In genomic region chr16:56425439-56425832, GRCh38 we compare ENCODE assay signal across 8 cellular contexts. TPM values are rescaled to one million over a fixed set of nuclear protein-coding genes. Genes with fewer than 3 reads are reported as not detected.
DNase-seq lines count a peak whose midpoint lies in the region; ATAC-seq, FAIRE-seq and TF ChIP-seq lines count a peak whose summit lies in the region.

Gene AMFR (minus strand): TSS chr16:56425545. CDS start chr16:56425327, 218 bp downstream.

- peak within 1 kb of the TSS in 3 of 4 experiments; percentile 35 to 59 (median 56); a peak in 5 of 7 replicates for H3K9ac ChIP-seq in H1 (replicated peaks in 1 of 4; ENCODE audit: extremely low read depth in 1 of 4, low read depth in 3 of 4, low read length in 3 of 4)
- peak within 1 kb of the TSS; percentile 91 for H3K9ac ChIP-seq in mesenchymal stem cell (ENCODE audit: low read length)

- peak within 1 kb of the TSS; percentile 78 for H3K27ac Mint-ChIP-seq in activated CD8-positive, alpha-beta T cell treated with anti-CD3 and anti-CD28 coated beads, Interleukin-2, amount 10 ng/mL, durations not matched to agents 7 days and 5 days

- POLR2A ChIA-PET in activated CD8-positive, alpha-beta T cell treated with anti-CD3 and anti-CD28 coated beads, Interleukin-2, amount 10 ng/mL, durations not matched to agents 7 days and 5 days (lab: Charles Lee) = interaction anchor here (1.0 to 1.4 kb wide), 2 partner anchors 26 kb away, joined by 3 to 5 read pairs; partner anchors contain the start of genes NUDT21 and OGFOD1
- POLR2A ChIA-PET in H1 (lab: Charles Lee; ENCODE audit: partially characterized antibody) = no interaction called here

- H3K27me3 Mint-ChIP-seq in activated CD8-positive, alpha-beta T cell treated with anti-CD3 and anti-CD28 coated beads, Interleukin-2, amount 10 ng/mL, durations not matched to agents 7 days and 5 days (ENCODE audit: low read depth) = no peaks in the 10 kb centered on the region

- 5% methylated on average over 7 of the region's 57 CpGs; no CpG with 5 or more reads in 1 of the 2 experiments for WGBS in H1 (ENCODE audit: extremely low coverage in 1 of 2, insufficient coverage in 1 of 2, insufficient read length in 1 of 2, insufficient replicate concordance in 2 of 2, low coverage in 1 of 2, low lambda C conversion rate in 2 of 2, missing lambda C conversion rate in 1 of 2), 2 experiments
- under 1% methylated on average over 38 of the region's 57 CpGs for WGBS in mesenchymal stem cell

- H3K36me3 Mint-ChIP-seq in activated CD8-positive, alpha-beta T cell treated with anti-CD3 and anti-CD28 coated beads, Interleukin-2, amount 10 ng/mL, durations not matched to agents 7 days and 5 days (ENCODE audit: low read depth) = peaks cover 8% of the 10 kb centered on the region

- TF ChIP-seq POLR2A in GM18505 (IDR thresholded peaks at IDR 0.05; ENCODE audit: borderline replicate concordance, extremely low read depth, insufficient read depth, insufficient read length) (peak; percentile 57), H1 (IDR thresholded peaks at IDR 0.05; ENCODE audit: control extremely low read depth in 1 of 2, low read depth in 2 of 2, low read length in 2 of 2) (no peak)

- H2AK5ac ChIP-seq in H1 (ENCODE audit: low read depth, low read length) (no peak within 1 kb of the TSS), mesenchymal stem cell (ENCODE audit: low read length, severe bottlenecking) (no peak within 1 kb of the TSS)

- H4K5ac ChIP-seq in H1 (ENCODE audit: insufficient read length, low read depth, low read length) = no peak within 1 kb of the TSS

- TF ChIP-seq RAD21 in H1 (IDR thresholded peaks at IDR 0.05 in 1 of 2, conservative IDR thresholded peaks at IDR 0.05 in 1 of 2; ENCODE audit: low read depth in 2 of 2, low read length in 2 of 2) = peak in 1 of 2 experiments; percentile 24; a peak in 2 of 4 replicates

- H3K4me1 ChIP-seq in H1 (replicated peaks in 1 of 4; ENCODE audit: control insufficient read depth in 3 of 4, insufficient read depth in 4 of 4, low read length in 3 of 4) (peaks cover 0 to 12% (median 7%) of the 10 kb centered on the region in 4 experiments; a peak in 6 of 7 replicates), mesenchymal stem cell (ENCODE audit: control insufficient read depth, insufficient read depth, low read depth, low read length) (peaks cover 8% of the 10 kb centered on the region)

- H3K4me2 ChIP-seq in H1 (ENCODE audit: insufficient read depth in 1 of 2, low read depth in 2 of 2, low read length in 2 of 2) = peak within 1 kb of the TSS; percentile 79 to 85
- peak within 1 kb of the TSS; percentile 86 for H3K4me2 ChIP-seq in mesenchymal stem cell (ENCODE audit: low read length, poor library complexity, severe bottlenecking)

- H3K27ac ChIP-seq in H1 (ENCODE audit: low read depth, low read length) (no peak within 1 kb of the TSS), mesenchymal stem cell (ENCODE audit: low read length, poor library complexity, severe bottlenecking) (no peak within 1 kb of the TSS)

- H2BK20ac ChIP-seq in H1 (ENCODE audit: low read length) = no peak within 1 kb of the TSS

- H3K79me2 ChIP-seq in H1 (ENCODE audit: control insufficient read depth in 1 of 2, insufficient read depth in 2 of 2, low read length in 2 of 2) = peaks cover 0 to 21% of the 10 kb centered on the region in 2 experiments; a peak in 1 of 4 replicates

- H4K20me1 ChIP-seq in H1 (replicated peaks in 1 of 2; ENCODE audit: control insufficient read depth in 1 of 2, insufficient read depth in 2 of 2, low read length in 2 of 2) = peaks cover 2 to 11% of the 10 kb centered on the region in 2 experiments

- H4K91ac ChIP-seq in H1 (replicated peaks; ENCODE audit: insufficient read length, low read length) = no peak within 1 kb of the TSS
- peak within 1 kb of the TSS; percentile 72 for H4K91ac ChIP-seq in mesenchymal stem cell (ENCODE audit: low read length)

- no peak within 1 kb of the TSS for H3K14ac ChIP-seq in H1 (ENCODE audit: insufficient read length)
- H3K14ac ChIP-seq in mesenchymal stem cell (ENCODE audit: low read length in 2 of 2) = peak within 1 kb of the TSS; percentile 83 to 92

- H3K4ac ChIP-seq in H1 (replicated peaks; ENCODE audit: insufficient read length, low read depth, low read length) = no peak within 1 kb of the TSS
- H3K4ac ChIP-seq in mesenchymal stem cell (ENCODE audit: low read depth in 1 of 2, low read length in 2 of 2) = peak within 1 kb of the TSS; percentile 87 to 88

- peak within 1 kb of the TSS; percentile 91 for H3K4me3 Mint-ChIP-seq in activated CD8-positive, alpha-beta T cell treated with anti-CD3 and anti-CD28 coated beads, Interleukin-2, amount 10 ng/mL, durations not matched to agents 7 days and 5 days

- no peak within 1 kb of the TSS for H2AFZ ChIP-seq in H1 (ENCODE audit: low read length)
- H2AFZ ChIP-seq in mesenchymal stem cell (ENCODE audit: low read depth, low read length) = peak within 1 kb of the TSS; percentile 90

- H3K36me3 ChIP-seq in H1 (ENCODE audit: control insufficient read depth in 2 of 4, insufficient read depth in 4 of 4, low read length in 3 of 4) (peaks cover 0 to under 1% (median 0%) of the 10 kb centered on the region in 4 experiments; a peak in 1 of 8 replicates), mesenchymal stem cell (ENCODE audit: control insufficient read depth in 1 of 2, insufficient read depth in 2 of 2, low read depth in 1 of 2, low read length in 2 of 2) (peaks cover 2 to 12% of the 10 kb centered on the region in 2 experiments)

- H2BK120ac ChIP-seq in H1 (replicated peaks; ENCODE audit: low read depth, low read length) = no peak within 1 kb of the TSS
- peak within 1 kb of the TSS; percentile 85 for H2BK120ac ChIP-seq in mesenchymal stem cell (ENCODE audit: low read depth, low read length)

- H3K9me3 ChIP-seq in H1 (ENCODE audit: insufficient read depth in 2 of 2, low read depth in 1 of 2, low read length in 1 of 2) = no peaks in the 10 kb centered on the region
- H3K9me3 ChIP-seq in mesenchymal stem cell (ENCODE audit: control insufficient read depth, low read length) = no peaks in the 10 kb centered on the region

- H3K79me1 ChIP-seq in H1 (ENCODE audit: low read depth, low read length) (no peaks in the 10 kb centered on the region), mesenchymal stem cell (replicated peaks; ENCODE audit: low read length, poor library complexity, severe bottlenecking) (peaks cover 6% of the 10 kb centered on the region)

- no peak for TF ChIP-seq EP300 in H1 (IDR thresholded peaks at IDR 0.05; ENCODE audit: borderline replicate concordance in 1 of 2, low read depth in 2 of 2, low read length in 2 of 2)

- peak within 1 kb of the TSS; percentile 80; the same call in 1 of the 2 replicates for H3K18ac ChIP-seq in H1 (ENCODE audit: extremely low read depth, low read length)
- peak within 1 kb of the TSS; percentile 96 to 97 for H3K18ac ChIP-seq in mesenchymal stem cell (ENCODE audit: low read depth in 1 of 2, low read length in 2 of 2)

- TF ChIP-seq CTCF in H1 (IDR thresholded peaks at IDR 0.05; ENCODE audit: control extremely low read depth in 1 of 3, insufficient read depth in 1 of 3, low read depth in 1 of 3, low read length in 3 of 3) = peak; percentile 42 to 75 (median 42)

- H3K27me3 ChIP-seq in H1 (replicated peaks in 1 of 4; ENCODE audit: control insufficient read depth in 3 of 4, extremely low read depth in 1 of 4, insufficient read depth in 3 of 4, low read length in 3 of 4) (peaks cover 0 to 6% (median 3%) of the 10 kb centered on the region in 4 experiments; a peak in 3 of 7 replicates), mesenchymal stem cell (ENCODE audit: control insufficient read depth in 1 of 2, insufficient read depth in 1 of 2, low read length in 2 of 2) (no peaks in the 10 kb centered on the region)

- peaks cover 9% of the 10 kb centered on the region; the same call in 1 of the 2 replicates for H3K23me2 ChIP-seq in H1 (ENCODE audit: low read depth, low read length)

- CTCF ChIA-PET in activated CD8-positive, alpha-beta T cell treated with anti-CD3 and anti-CD28 coated beads, Interleukin-2, amount 10 ng/mL, durations not matched to agents 7 days and 5 days (lab: Charles Lee) = interaction anchor here (2.0 kb wide), 1 partner anchor 11 kb away, joined by 5 read pairs; no protein-coding TSS in a partner anchor
- CTCF ChIA-PET in H1 (lab: Charles Lee; ENCODE audit: partially characterized antibody) = no interaction called here

- ATAC-seq in GM18505 (IDR thresholded peaks at IDR 0.05; ENCODE audit: unreplicated experiment) = peak; percentile 83
- peak; percentile 76 for ATAC-seq in HG02970 (IDR thresholded peaks at IDR 0.05; ENCODE audit: low FRiP score, unreplicated experiment)
- ATAC-seq in activated CD8-positive, alpha-beta T cell treated with anti-CD3 and anti-CD28 coated beads, Interleukin-2, amount 10 ng/mL, durations not matched to agents 7 days and 5 days = peak; percentile 99

- no peaks in the 10 kb centered on the region for H3K9me3 Mint-ChIP-seq in activated CD8-positive, alpha-beta T cell treated with anti-CD3 and anti-CD28 coated beads, Interleukin-2, amount 10 ng/mL, durations not matched to agents 7 days and 5 days (ENCODE audit: insufficient read depth)

- H2BK15ac ChIP-seq in H1 (ENCODE audit: low read length) (no peak within 1 kb of the TSS), mesenchymal stem cell (ENCODE audit: low read depth, poor library complexity, severe bottlenecking) (peak within 1 kb of the TSS; percentile 77)

- H2BK5ac ChIP-seq in H1 (ENCODE audit: low read depth, low read length) (no peak within 1 kb of the TSS), mesenchymal stem cell (ENCODE audit: low read depth, low read length, poor library complexity, severe bottlenecking) (no peak within 1 kb of the TSS)

- peaks cover 41% of the 10 kb centered on the region for H3K4me1 Mint-ChIP-seq in activated CD8-positive, alpha-beta T cell treated with anti-CD3 and anti-CD28 coated beads, Interleukin-2, amount 10 ng/mL, durations not matched to agents 7 days and 5 days (ENCODE audit: low read depth)

- DNase-seq in AG08395 (ENCODE audit: low spot score) (peak; percentile 95), NCI-H226 (peak; percentile 77), H1 (ENCODE audit: low read depth in 1 of 2, low spot score in 2 of 2) (peak; percentile 31 to 71), mesenchymal stem cell (peak; percentile 83)
- DNase-seq in activated CD8-positive, alpha-beta T cell treated with anti-CD3 and anti-CD28 coated beads, Interleukin-2, amount 10 ng/mL, durations not matched to agents 7 days and 5 days = peak; percentile 67
- peak; percentile 23 for DNase-seq in stimulated activated CD8-positive, alpha-beta memory T cell treated with anti-CD3 and anti-CD28 coated beads, Interleukin-12 subunit alpha, Interleukin-12 subunit beta, amount 100 ng/mL, for 1 hour (ENCODE audit: low read depth)

- H2BK12ac ChIP-seq in H1 (ENCODE audit: low read depth, low read length) = no peak within 1 kb of the TSS
- peak within 1 kb of the TSS in 1 of 2 experiments; percentile 70 for H2BK12ac ChIP-seq in mesenchymal stem cell (ENCODE audit: low read length in 2 of 2)

- H3K4me3 ChIP-seq in H1 (ENCODE audit: extremely low read depth in 1 of 4, insufficient read depth in 2 of 4, low read depth in 3 of 4, low read length in 4 of 4) (peak within 1 kb of the TSS; percentile 57 to 83 (median 67)), mesenchymal stem cell (ENCODE audit: insufficient read depth in 1 of 2, low read depth in 1 of 2, low read length in 2 of 2) (peak within 1 kb of the TSS; percentile 84 to 96)

- H3K56ac ChIP-seq in H1 (replicated peaks; ENCODE audit: insufficient read length, low read depth, low read length) = no peak within 1 kb of the TSS

- FAIRE-seq in H1 (lab: Jason Lieb, UNC) = no peak

- H3K23ac ChIP-seq in H1 (ENCODE audit: insufficient read length) (no peak within 1 kb of the TSS), mesenchymal stem cell (ENCODE audit: low read length in 2 of 2) (no peak within 1 kb of the TSS)

- H4K8ac ChIP-seq in H1 (ENCODE audit: extremely low read depth, insufficient read depth, low read length) = peak within 1 kb of the TSS; percentile 52; the same call in 1 of the 2 replicates
- peak within 1 kb of the TSS; percentile 84 for H4K8ac ChIP-seq in mesenchymal stem cell (ENCODE audit: low read length)

RNA-seq across cellular contexts. Expression of gene AMFR, which starts in this region (rescaled TPM):
- 10 to 100 TPM; 39.0 to 47.5 TPM for total RNA-seq in activated CD8-positive, alpha-beta T cell treated with anti-CD3 and anti-CD28 coated beads, Interleukin-2, amount 10 ng/mL, durations not matched to agents 7 days and 5 days
- 20.4 and 21.7 TPM in 2 replicates for total RNA-seq in H1 (2021; fragmentation: NEBNext Ultra II Directional; extraction: Animal tissue kit (Norgen Biotek cat#: 25700))
- polyA plus RNA-seq in H1 (2011; rRNA removed) = 18.6 and 30.0 TPM in 2 replicates
- 21.3 TPM for polyA plus RNA-seq in H1 (2011; cell fraction: cytosol; rRNA removed)
- 27.8 TPM for polyA plus RNA-seq in H1 (2011; cell fraction: nucleus; rRNA removed)
- 18.6 to 30.7 TPM (median 21.8 TPM) in 4 replicates for polyA plus RNA-seq in H1 (2012, experiment 1 of 2)
- 13.6 TPM for polyA plus RNA-seq in H1 (2012, experiment 2 of 2)
- polyA plus RNA-seq in H1 (2013, experiment 1 of 2) = 19.0 TPM
- polyA plus RNA-seq in H1 (2013, experiment 2 of 2) = 19.1 TPM
- polyA minus RNA-seq in H1 (2011; rRNA and poly(A)+ RNA removed) = 34.6 and 55.5 TPM in 2 replicates
- polyA minus RNA-seq in H1 (2011; cell fraction: cytosol; rRNA and poly(A)+ RNA removed) = 39.3 TPM
- 27.7 TPM for polyA minus RNA-seq in H1 (2011; cell fraction: nucleus; rRNA and poly(A)+ RNA removed)
- 39.4 TPM for polyA plus RNA-seq in mesenchymal stem cell (2013, experiment 1 of 2)
- 38.6 TPM for polyA plus RNA-seq in mesenchymal stem cell (2013, experiment 2 of 2)

Comparison
In these comparisons a context has a peak if more than half of its experiments do, and no peak if none do; other contexts are left out.
1. DNase-seq: peak in every context shown above with its lines; median percentile 95 in AG08395; 83 in mesenchymal stem cell; 77 in NCI-H226; 67 in activated CD8-positive, alpha-beta T cell treated with anti-CD3 and anti-CD28 coated beads, Interleukin-2, amount 10 ng/mL, durations not matched to agents 7 days and 5 days; 51 in H1; 23 in stimulated activated CD8-positive, alpha-beta memory T cell treated with anti-CD3 and anti-CD28 coated beads, Interleukin-12 subunit alpha, Interleukin-12 subunit beta, amount 100 ng/mL, for 1 hour.